1 cellular context compared by ENCODE assay signal in genomic region chr3:51975857-51976549, GRCh38.
TF ChIP-seq lines count a peak whose summit lies in the region.

No MANE protein-coding gene starts in this region.

TF ChIP-seq in Ishikawa, 13 proteins besides CTCF, POLR2A, EP300 and RAD21 (continued from another document):
- TF ChIP-seq REST (IDR thresholded peaks at IDR 0.05; ENCODE audit: low read depth): no peak
- no peak for TF ChIP-seq FOXM1 (IDR thresholded peaks at IDR 0.05; ENCODE audit: borderline replicate concordance, low read depth)
